In the genomic region with DNA sequence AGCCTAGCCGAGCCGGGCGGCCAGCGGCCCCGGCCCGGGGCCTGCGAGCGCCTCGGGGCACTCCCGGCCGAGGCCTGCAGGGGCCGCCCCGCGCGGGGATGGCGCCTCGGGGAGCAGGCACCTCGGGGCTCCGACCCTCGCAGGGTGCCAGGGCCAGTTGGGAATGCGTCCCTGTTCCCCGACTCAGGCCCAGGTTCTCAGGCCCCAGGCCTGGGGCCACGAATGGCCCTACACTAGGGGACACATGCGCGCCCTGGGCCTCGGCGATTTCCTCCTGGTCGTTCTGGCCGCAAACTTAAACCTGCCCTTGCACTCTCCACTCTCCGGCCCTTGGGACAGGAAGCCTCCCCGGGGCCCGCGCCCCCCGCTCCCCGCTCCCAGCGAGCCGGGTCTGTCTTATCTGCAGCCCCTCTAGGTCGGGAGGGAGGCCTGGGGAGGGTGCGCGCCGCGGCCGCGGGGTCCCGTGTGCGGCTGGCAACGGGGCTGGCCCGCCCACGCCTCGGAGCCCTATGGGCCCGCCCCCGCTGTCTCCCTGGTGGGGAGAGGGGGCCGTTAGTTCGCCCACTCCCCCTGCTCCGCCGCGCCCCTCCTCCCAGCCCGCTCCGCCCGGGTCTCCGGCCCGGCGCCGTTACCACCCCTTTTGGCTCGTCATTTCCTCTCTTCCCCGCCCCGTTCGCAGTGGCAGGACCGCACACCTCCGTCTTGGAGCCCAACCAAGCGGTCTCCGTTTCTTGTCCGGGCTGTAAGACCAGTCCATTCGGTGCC, we compare ENCODE assay signal across 8 cellular contexts. TPM values are rescaled to one million over a fixed set of nuclear protein-coding genes. Genes with fewer than 3 reads are reported as not detected.
DNase-seq lines count a peak whose midpoint lies in the region; ATAC-seq, FAIRE-seq and TF ChIP-seq lines count a peak whose summit lies in the region.

No MANE protein-coding gene starts in this region.

- H3K36me3 Mint-ChIP-seq in activated naive CD4-positive, alpha-beta T cell treated with anti-CD3 and anti-CD28 coated beads, Interleukin-2, amount 10 ng/mL, durations not matched to agents 7 days and 5 days, result peaks cover 33% of the 10 kb centered on the region

- DNase-seq in ELR (ENCODE audit: low read depth) (peak; percentile 88), H54 (ENCODE audit: insufficient read length, low spot score) (peak; percentile 59), MM.1S (peak; percentile 78), SK-N-DZ (ENCODE audit: low spot score) (peak; percentile 84), germinal center (ENCODE audit: low spot score) (peak; percentile 81), omental fat pad (ENCODE audit: low spot score) (peak; percentile 57)
- DNase-seq in activated naive CD4-positive, alpha-beta T cell treated with anti-CD3 and anti-CD28 coated beads, Interleukin-2, amount 10 ng/mL, durations not matched to agents 7 days and 5 days, result peak; percentile 92

- H3K79me2 ChIP-seq in MM.1S (ENCODE audit: low read length), result peaks cover 61% of the 10 kb centered on the region

- peak overlapping the region; percentile 76 for H3K4me2 ChIP-seq in MM.1S (ENCODE audit: low read depth, low read length)

- CTCF ChIA-PET in activated naive CD4-positive, alpha-beta T cell treated with anti-CD3 and anti-CD28 coated beads, Interleukin-2, amount 10 ng/mL, durations not matched to agents 7 days and 5 days (lab: Charles Lee), result interaction anchor here (0.5 to 1.4 kb wide), 3 partner anchors 109 to 177 kb away, joined by 3 read pairs; no protein-coding TSS in a partner anchor

- H3K4me1 Mint-ChIP-seq in activated naive CD4-positive, alpha-beta T cell treated with anti-CD3 and anti-CD28 coated beads, Interleukin-2, amount 10 ng/mL, durations not matched to agents 7 days and 5 days, result peaks cover 63% of the 10 kb centered on the region

- H3K36me3 ChIP-seq in MM.1S (replicated peaks; ENCODE audit: insufficient read depth, low read length), result no peaks in the 10 kb centered on the region

- no peaks in the 10 kb centered on the region for H3K9me2 ChIP-seq in MM.1S (replicated peaks; ENCODE audit: insufficient read depth, low read length)

- TF ChIP-seq POLR2A in H54 (IDR thresholded peaks at IDR 0.05; ENCODE audit: low read depth, low read length), result peak; percentile 57; the same call in 1 of the 2 replicates

- peak overlapping the region; percentile 95 for H3K4me3 ChIP-seq in MM.1S (ENCODE audit: low read length)

- peak overlapping the region; percentile 99 for H3K27ac ChIP-seq in MM.1S (ENCODE audit: low read length)
- H3K27ac ChIP-seq in temporal lobe (ENCODE audit: low read depth, low read length), result peak overlapping the region; percentile 94

- ATAC-seq in omental fat pad (ENCODE audit: low FRiP score), result peak; percentile 34

- no peaks in the 10 kb centered on the region for H3K4me1 ChIP-seq in MM.1S (ENCODE audit: low read length)

- no peaks in the 10 kb centered on the region for H4K20me1 ChIP-seq in MM.1S (ENCODE audit: insufficient read depth, low read length)

- H3K4me3 Mint-ChIP-seq in activated naive CD4-positive, alpha-beta T cell treated with anti-CD3 and anti-CD28 coated beads, Interleukin-2, amount 10 ng/mL, durations not matched to agents 7 days and 5 days, result peak overlapping the region; percentile 91

- no peaks in the 10 kb centered on the region for H3K27me3 Mint-ChIP-seq in activated naive CD4-positive, alpha-beta T cell treated with anti-CD3 and anti-CD28 coated beads, Interleukin-2, amount 10 ng/mL, durations not matched to agents 7 days and 5 days

- TF ChIP-seq CTCF in MM.1S (IDR thresholded peaks at IDR 0.05; ENCODE audit: low read length) (peak; percentile 19), omental fat pad (IDR thresholded peaks at IDR 0.05) (peak in 1 of 3 donors; percentile 41)

- H3K9me3 ChIP-seq in MM.1S (replicated peaks; ENCODE audit: insufficient read depth, low read length), result no peaks in the 10 kb centered on the region

- no peaks in the 10 kb centered on the region for H3K9me3 Mint-ChIP-seq in activated naive CD4-positive, alpha-beta T cell treated with anti-CD3 and anti-CD28 coated beads, Interleukin-2, amount 10 ng/mL, durations not matched to agents 7 days and 5 days

- H3K9ac ChIP-seq in MM.1S (ENCODE audit: low read length), result peak overlapping the region; percentile 99

- peak overlapping the region; percentile 57 for H2AFZ ChIP-seq in MM.1S (ENCODE audit: low read length)

- peak overlapping the region; percentile 99 for H3K27ac Mint-ChIP-seq in activated naive CD4-positive, alpha-beta T cell treated with anti-CD3 and anti-CD28 coated beads, Interleukin-2, amount 10 ng/mL, durations not matched to agents 7 days and 5 days

- H3K27me3 ChIP-seq in MM.1S (replicated peaks; ENCODE audit: insufficient read depth, low read length), result no peaks in the 10 kb centered on the region

- peak; percentile 85 for FAIRE-seq in H54 (lab: Jason Lieb, UNC)

- peaks cover 23% of the 10 kb centered on the region for H3F3A ChIP-seq in MM.1S (ENCODE audit: insufficient read depth, low read length)

RNA-seq across cellular contexts. Expression of a gene that starts 0.6 kb away (rescaled TPM):
- polyA plus RNA-seq in SK-N-DZ (2014; cell fraction: cytosol; rRNA removed), result 16.6 and 17.9 TPM in 2 replicates
- 20.3 and 32.1 TPM in 2 replicates for polyA plus RNA-seq in SK-N-DZ (2014; cell fraction: nucleus; rRNA removed)
- total RNA-seq in omental fat pad (10 to 100 TPM; 16.3 to 25.9 (median 21.1) TPM), temporal lobe (36.9 TPM)

RNA-seq across cellular contexts. Expression of a gene that starts 1.2 kb away (rescaled TPM):
- polyA plus RNA-seq in SK-N-DZ (2014; cell fraction: cytosol; rRNA removed), result 26.7 and 27.5 TPM in 2 replicates
- polyA plus RNA-seq in SK-N-DZ (2014; cell fraction: nucleus; rRNA removed), result 18.7 and 21.6 TPM in 2 replicates
- 10 to 100 TPM in 2 of 4 donors, 1 to 10 TPM in 2; 7.2 to 19.5 (median 12.3) TPM for total RNA-seq in omental fat pad
- 12.3 TPM for total RNA-seq in temporal lobe

RNA-seq across cellular contexts. Expression of a gene that starts 20.4 kb away (rescaled TPM):
- polyA plus RNA-seq in SK-N-DZ (2014; cell fraction: cytosol; rRNA removed), result 0.56 TPM in 1 of 2 replicates, not detected in the other
- polyA plus RNA-seq in SK-N-DZ (2014; cell fraction: nucleus; rRNA removed), result 1.2 TPM in 1 of 2 replicates, not detected in the other
- total RNA-seq in omental fat pad, result not detected
- total RNA-seq in temporal lobe, result not detected

RNA-seq across cellular contexts. Expression of a gene that starts 31.1 kb away (rescaled TPM):
- polyA plus RNA-seq in SK-N-DZ (2014; cell fraction: cytosol; rRNA removed), result not detected in 2 replicates
- not detected in 2 replicates for polyA plus RNA-seq in SK-N-DZ (2014; cell fraction: nucleus; rRNA removed)
- total RNA-seq in omental fat pad (not detected), temporal lobe (not detected)

RNA-seq across cellular contexts. Expression of a gene that starts 34.4 kb away (rescaled TPM):
- 0.92 and 1.1 TPM in 2 replicates for polyA plus RNA-seq in SK-N-DZ (2014; cell fraction: cytosol; rRNA removed)
- polyA plus RNA-seq in SK-N-DZ (2014; cell fraction: nucleus; rRNA removed), result 8.3 and 8.8 TPM in 2 replicates
- total RNA-seq in omental fat pad (1 to 10 TPM in 1 of 4 donors, under 1 TPM in 3; 0.56 to 1.9 (median 0.80) TPM), temporal lobe (0.25 TPM)

Comparison
In these comparisons a context has a peak if more than half of its experiments do, and no peak if none do; other contexts are left out.
1. Peak in every context shown above with its lines: DNase-seq, ATAC-seq, H3K4me3 ChIP-seq and H3K27ac ChIP-seq.